ENCODE assay signal across 1 cellular context in genomic region chr17:17051380-17051779, GRCh38.
TF ChIP-seq lines count a peak whose summit lies in the region.

No MANE protein-coding gene starts in this region.

TF ChIP-seq in WTC11, 78 proteins besides CTCF, POLR2A, EP300 and RAD21 (continued from another document):
- TF ChIP-seq, protein P1, sequence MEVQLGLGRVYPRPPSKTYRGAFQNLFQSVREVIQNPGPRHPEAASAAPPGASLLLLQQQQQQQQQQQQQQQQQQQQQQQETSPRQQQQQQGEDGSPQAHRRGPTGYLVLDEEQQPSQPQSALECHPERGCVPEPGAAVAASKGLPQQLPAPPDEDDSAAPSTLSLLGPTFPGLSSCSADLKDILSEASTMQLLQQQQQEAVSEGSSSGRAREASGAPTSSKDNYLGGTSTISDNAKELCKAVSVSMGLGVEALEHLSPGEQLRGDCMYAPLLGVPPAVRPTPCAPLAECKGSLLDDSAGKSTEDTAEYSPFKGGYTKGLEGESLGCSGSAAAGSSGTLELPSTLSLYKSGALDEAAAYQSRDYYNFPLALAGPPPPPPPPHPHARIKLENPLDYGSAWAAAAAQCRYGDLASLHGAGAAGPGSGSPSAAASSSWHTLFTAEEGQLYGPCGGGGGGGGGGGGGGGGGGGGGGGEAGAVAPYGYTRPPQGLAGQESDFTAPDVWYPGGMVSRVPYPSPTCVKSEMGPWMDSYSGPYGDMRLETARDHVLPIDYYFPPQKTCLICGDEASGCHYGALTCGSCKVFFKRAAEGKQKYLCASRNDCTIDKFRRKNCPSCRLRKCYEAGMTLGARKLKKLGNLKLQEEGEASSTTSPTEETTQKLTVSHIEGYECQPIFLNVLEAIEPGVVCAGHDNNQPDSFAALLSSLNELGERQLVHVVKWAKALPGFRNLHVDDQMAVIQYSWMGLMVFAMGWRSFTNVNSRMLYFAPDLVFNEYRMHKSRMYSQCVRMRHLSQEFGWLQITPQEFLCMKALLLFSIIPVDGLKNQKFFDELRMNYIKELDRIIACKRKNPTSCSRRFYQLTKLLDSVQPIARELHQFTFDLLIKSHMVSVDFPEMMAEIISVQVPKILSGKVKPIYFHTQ (CRISPR knock-in tag; IDR thresholded peaks at IDR 0.05), result no peak
- TF ChIP-seq, protein P2, sequence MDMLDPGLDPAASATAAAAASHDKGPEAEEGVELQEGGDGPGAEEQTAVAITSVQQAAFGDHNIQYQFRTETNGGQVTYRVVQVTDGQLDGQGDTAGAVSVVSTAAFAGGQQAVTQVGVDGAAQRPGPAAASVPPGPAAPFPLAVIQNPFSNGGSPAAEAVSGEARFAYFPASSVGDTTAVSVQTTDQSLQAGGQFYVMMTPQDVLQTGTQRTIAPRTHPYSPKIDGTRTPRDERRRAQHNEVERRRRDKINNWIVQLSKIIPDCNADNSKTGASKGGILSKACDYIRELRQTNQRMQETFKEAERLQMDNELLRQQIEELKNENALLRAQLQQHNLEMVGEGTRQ (CRISPR knock-in tag; IDR thresholded peaks at IDR 0.05), result no peak
- TF ChIP-seq NR2C2 (CRISPR knock-in tag; IDR thresholded peaks at IDR 0.05) (no peak), ZNF232 (CRISPR knock-in tag; IDR thresholded peaks at IDR 0.05) (no peak), SOX15 (CRISPR knock-in tag; IDR thresholded peaks at IDR 0.05) (no peak), CREM (CRISPR knock-in tag; IDR thresholded peaks at IDR 0.05) (no peak)
- TF ChIP-seq, protein P3, sequence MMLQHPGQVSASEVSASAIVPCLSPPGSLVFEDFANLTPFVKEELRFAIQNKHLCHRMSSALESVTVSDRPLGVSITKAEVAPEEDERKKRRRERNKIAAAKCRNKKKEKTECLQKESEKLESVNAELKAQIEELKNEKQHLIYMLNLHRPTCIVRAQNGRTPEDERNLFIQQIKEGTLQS (CRISPR knock-in tag; conservative IDR thresholded peaks at IDR 0.05), result no peak
